In genomic region chr19:41879080-41879479, GRCh38 we compare ENCODE assay signal across 24 cellular contexts. TPM values are rescaled to one million over a fixed set of nuclear protein-coding genes. Genes with fewer than 3 reads are reported as not detected.
A peak's percentile ranks its signal among the peaks of the same experiment; 100 is the strongest.
DNase-seq lines count a peak whose midpoint lies in the region; ATAC-seq and TF ChIP-seq lines count a peak whose summit lies in the region.
"Had no signal": no experiment of that assay in that cellular context is flagged by ENCODE, and none has a peak within 500 bp of the region (broad histone marks: within the 10 kb centered on the region; RNA-seq: fewer than 3 reads in every experiment).

No MANE protein-coding gene starts in this region.

- H3K4me3 Mint-ChIP-seq in activated naive CD4-positive, alpha-beta T cell treated with anti-CD3 and anti-CD28 coated beads, Interleukin-2, amount 10 ng/mL, durations not matched to agents 7 days and 5 days: no peak overlapping the region
- no peak overlapping the region for H3K4me3 Mint-ChIP-seq in activated naive CD4-positive, alpha-beta T cell treated with anti-CD3 and anti-CD28 coated beads for 36 hours
- H3K4me3 Mint-ChIP-seq in effector memory CD8-positive, alpha-beta T cell: peak overlapping the region; percentile 13 to 43
- H3K4me3 Mint-ChIP-seq: activated CD4-positive, alpha-beta memory T cell treated with anti-CD3 and anti-CD28 coated beads, Interleukin-2, amount 10 ng/mL, durations not matched to agents 7 days and 5 days; CD14-positive monocyte; natural killer cell had no signal

- H3K4me3 ChIP-seq in OCI-LY3 (ENCODE audit: low read length): peak overlapping the region; percentile 89; the same call in 1 of the 2 replicates
- H3K4me3 ChIP-seq in testis: no peak overlapping the region
- H3K4me3 ChIP-seq: sigmoid colon, upper lobe of right lung had no signal

- WGBS in testis, 2 donors: 79 to 84% methylated on average over 6 to 21 of the region's 21 CpGs

- intact Hi-C loops in activated naive CD4-positive, alpha-beta T cell treated with anti-CD3 and anti-CD28 coated beads for 36 hours (cut with micrococcal nuclease): no loop called here
- intact Hi-C loops in testis (cut with DNase I; ENCODE audit: low total_unique reads): loop anchor here (10.0 kb wide), 1 partner anchor 76 kb away; the partner anchor contains the start of gene RABAC1

- H3K4me1 Mint-ChIP-seq in activated naive CD4-positive, alpha-beta T cell treated with anti-CD3 and anti-CD28 coated beads, Interleukin-2, amount 10 ng/mL, durations not matched to agents 7 days and 5 days: peaks cover 77% of the 10 kb centered on the region
- H3K4me1 Mint-ChIP-seq in activated naive CD4-positive, alpha-beta T cell treated with anti-CD3 and anti-CD28 coated beads for 36 hours (ENCODE audit: low read depth): peaks cover 53% of the 10 kb centered on the region
- peaks cover 46% of the 10 kb centered on the region in 2 donors for H3K4me1 Mint-ChIP-seq in effector memory CD8-positive, alpha-beta T cell (ENCODE audit: low read depth in 2 of 2)

- no peak overlapping the region for H2AFZ ChIP-seq in OCI-LY3 (ENCODE audit: low read depth, low read length)

- TF ChIP-seq CTCF in OCI-LY3 (IDR thresholded peaks at IDR 0.05; ENCODE audit: low read depth, low read length) (no peak), testis (IDR thresholded peaks at IDR 0.05) (no peak)

- peaks cover 24% of the 10 kb centered on the region for H3K36me3 ChIP-seq in OCI-LY3 (replicated peaks; ENCODE audit: low read depth, low read length)
- no peaks in the 10 kb centered on the region for H3K36me3 ChIP-seq in testis (ENCODE audit: low read depth, missing control alignments)
- H3K36me3 ChIP-seq: sigmoid colon, upper lobe of right lung had no signal

- DNase-seq in activated naive CD4-positive, alpha-beta T cell treated with anti-CD3 and anti-CD28 coated beads, Interleukin-2, amount 10 ng/mL, durations not matched to agents 7 days and 5 days: no peak
- DNase-seq in activated naive CD4-positive, alpha-beta T cell treated with anti-CD3 and anti-CD28 coated beads for 36 hours: no peak
- DNase-seq in effector memory CD8-positive, alpha-beta T cell: no peak
- no peak for DNase-seq in testis
- DNase-seq: activated CD4-positive, alpha-beta memory T cell treated with anti-CD3 and anti-CD28 coated beads, Interleukin-2, amount 10 ng/mL, durations not matched to agents 7 days and 5 days; cortex of kidney; foreskin fibroblast; hypothalamus; Kasumi-1; natural killer cell; NCI-H1105 treated with DMSO at 0.1 percent for 48 hours; NCI-H2107; NCI-H510A; posterior cingulate gyrus; sigmoid colon; stimulated activated naive CD4-positive, alpha-beta T cell treated with Interleukin-2 at 50 U/mL for 16 hours; upper lobe of right lung had no signal

- H3K9me3 Mint-ChIP-seq in activated naive CD4-positive, alpha-beta T cell treated with anti-CD3 and anti-CD28 coated beads, Interleukin-2, amount 10 ng/mL, durations not matched to agents 7 days and 5 days: no peaks in the 10 kb centered on the region
- H3K9me3 Mint-ChIP-seq in activated naive CD4-positive, alpha-beta T cell treated with anti-CD3 and anti-CD28 coated beads for 36 hours: no peaks in the 10 kb centered on the region
- H3K9me3 Mint-ChIP-seq in effector memory CD8-positive, alpha-beta T cell: no peaks in the 10 kb centered on the region
- H3K9me3 Mint-ChIP-seq: activated CD4-positive, alpha-beta memory T cell treated with anti-CD3 and anti-CD28 coated beads, Interleukin-2, amount 10 ng/mL, durations not matched to agents 7 days and 5 days; natural killer cell had no signal

- H3K79me2 ChIP-seq in OCI-LY3 (ENCODE audit: low read length): peaks cover 36% of the 10 kb centered on the region

- H4K20me1 ChIP-seq in OCI-LY3 (ENCODE audit: insufficient read depth, low read length): peaks cover 13% of the 10 kb centered on the region; the same call in 1 of the 2 replicates

- peaks cover 39% of the 10 kb centered on the region for H3K4me1 ChIP-seq in OCI-LY3 (ENCODE audit: low read length)
- no peaks in the 10 kb centered on the region for H3K4me1 ChIP-seq in testis

- H3K9me3 ChIP-seq in OCI-LY3 (ENCODE audit: insufficient read depth, low read length): peaks cover 4% of the 10 kb centered on the region; the same call in 1 of the 2 replicates
- H3K9me3 ChIP-seq in testis: no peaks in the 10 kb centered on the region
- H3K9me3 ChIP-seq: sigmoid colon, upper lobe of right lung had no signal

- H3K27ac ChIP-seq in OCI-LY3 (ENCODE audit: low read length): no peak overlapping the region
- no peak overlapping the region for H3K27ac ChIP-seq in testis
- H3K27ac ChIP-seq: sigmoid colon, upper lobe of right lung had no signal

- no peaks in the 10 kb centered on the region for H3K27me3 Mint-ChIP-seq in activated naive CD4-positive, alpha-beta T cell treated with anti-CD3 and anti-CD28 coated beads, Interleukin-2, amount 10 ng/mL, durations not matched to agents 7 days and 5 days
- H3K27me3 Mint-ChIP-seq in activated naive CD4-positive, alpha-beta T cell treated with anti-CD3 and anti-CD28 coated beads for 36 hours (ENCODE audit: low read depth): no peaks in the 10 kb centered on the region
- no peaks in the 10 kb centered on the region for H3K27me3 Mint-ChIP-seq in effector memory CD8-positive, alpha-beta T cell
- H3K27me3 Mint-ChIP-seq: activated CD4-positive, alpha-beta memory T cell treated with anti-CD3 and anti-CD28 coated beads, Interleukin-2, amount 10 ng/mL, durations not matched to agents 7 days and 5 days had no signal

- H3K36me3 Mint-ChIP-seq in activated naive CD4-positive, alpha-beta T cell treated with anti-CD3 and anti-CD28 coated beads, Interleukin-2, amount 10 ng/mL, durations not matched to agents 7 days and 5 days: peaks cover 14% of the 10 kb centered on the region
- peaks cover 4% of the 10 kb centered on the region for H3K36me3 Mint-ChIP-seq in activated naive CD4-positive, alpha-beta T cell treated with anti-CD3 and anti-CD28 coated beads for 36 hours (ENCODE audit: low read depth)
- H3K36me3 Mint-ChIP-seq in effector memory CD8-positive, alpha-beta T cell (ENCODE audit: insufficient read depth): peaks cover 40% of the 10 kb centered on the region
- H3K36me3 Mint-ChIP-seq: CD14-positive monocyte, natural killer cell had no signal

- H3K9ac ChIP-seq in OCI-LY3 (ENCODE audit: low read length): no peak overlapping the region; the same call in 1 of the 2 replicates

- TF ChIP-seq POLR2A in testis (IDR thresholded peaks at IDR 0.05): no peak

- CTCF ChIA-PET in activated naive CD4-positive, alpha-beta T cell treated with anti-CD3 and anti-CD28 coated beads, Interleukin-2, amount 10 ng/mL, durations not matched to agents 7 days and 5 days (lab: Charles Lee): no interaction called here
- CTCF ChIA-PET in activated naive CD4-positive, alpha-beta T cell treated with anti-CD3 and anti-CD28 coated beads for 36 hours (lab: Charles Lee): no interaction called here

- peak overlapping the region; percentile 89 for H3K4me2 ChIP-seq in OCI-LY3 (ENCODE audit: low read length)

- H3K27ac Mint-ChIP-seq in activated naive CD4-positive, alpha-beta T cell treated with anti-CD3 and anti-CD28 coated beads, Interleukin-2, amount 10 ng/mL, durations not matched to agents 7 days and 5 days: peak overlapping the region; percentile 99
- H3K27ac Mint-ChIP-seq in activated naive CD4-positive, alpha-beta T cell treated with anti-CD3 and anti-CD28 coated beads for 36 hours: no peak overlapping the region
- peak overlapping the region; percentile 99 for H3K27ac Mint-ChIP-seq in effector memory CD8-positive, alpha-beta T cell
- H3K27ac Mint-ChIP-seq: activated CD4-positive, alpha-beta memory T cell treated with anti-CD3 and anti-CD28 coated beads, Interleukin-2, amount 10 ng/mL, durations not matched to agents 7 days and 5 days had no signal

- ATAC-seq in effector memory CD8-positive, alpha-beta T cell (replicated peaks): no peak
- no peak for ATAC-seq in GM21390 (IDR thresholded peaks at IDR 0.05; ENCODE audit: unreplicated experiment)
- no peak for ATAC-seq in HG03520 (IDR thresholded peaks at IDR 0.05; ENCODE audit: unreplicated experiment)
- no peak for ATAC-seq in GM18498 (IDR thresholded peaks at IDR 0.05; ENCODE audit: unreplicated experiment)
- ATAC-seq: natural killer cell, upper lobe of right lung had no signal

- H3K27me3 ChIP-seq in OCI-LY3 (ENCODE audit: low read depth, low read length) (no peaks in the 10 kb centered on the region), testis (no peaks in the 10 kb centered on the region)
- H3K27me3 ChIP-seq: sigmoid colon, upper lobe of right lung had no signal

RNA-seq across cellular contexts. Expression of gene CD79A, which starts 2.0 kb away (rescaled TPM):
- total RNA-seq in activated naive CD4-positive, alpha-beta T cell treated with anti-CD3 and anti-CD28 coated beads for 36 hours: 1 to 10 TPM; 2.5 to 2.7 TPM
- under 1 TPM in 1 of 2 donors, not detected in 1; 0.87 TPM for total RNA-seq in testis
- polyA plus RNA-seq in testis (ENCODE audit: insufficient read depth, low read depth, low replicate concordance): 3.6 TPM
- total RNA-seq: Daoy, kidney epithelial cell, sigmoid colon had no signal

RNA-seq across cellular contexts. Expression of gene ARHGEF1, which starts 3.9 kb away (rescaled TPM):
- total RNA-seq in activated naive CD4-positive, alpha-beta T cell treated with anti-CD3 and anti-CD28 coated beads for 36 hours: 100 to 1,000 TPM; 246 to 260 TPM
- 10 to 100 TPM; 51.2 to 56.3 TPM for total RNA-seq in testis
- 33.2 TPM for polyA plus RNA-seq in testis (ENCODE audit: insufficient read depth, low read depth, low replicate concordance)

RNA-seq across cellular contexts. Expression of gene RPS19, which starts 19.0 kb away (rescaled TPM):
- total RNA-seq in activated naive CD4-positive, alpha-beta T cell treated with anti-CD3 and anti-CD28 coated beads for 36 hours: 1,000 to 10,000 TPM; 4,092 to 4,109 TPM
- 1,000 to 10,000 TPM in 1 of 2 donors, 100 to 1,000 TPM in 1; 869 to 1,199 TPM for total RNA-seq in testis
- polyA plus RNA-seq in testis (ENCODE audit: insufficient read depth, low read depth, low replicate concordance): 1,270 TPM

RNA-seq across cellular contexts. Expression of gene DMRTC2, which starts 34.2 kb away (rescaled TPM):
- not detected for total RNA-seq in activated naive CD4-positive, alpha-beta T cell treated with anti-CD3 and anti-CD28 coated beads for 36 hours
- total RNA-seq in testis: 10 to 100 TPM; 23.1 to 55.3 TPM
- 71.0 TPM for polyA plus RNA-seq in testis (ENCODE audit: insufficient read depth, low read depth, low replicate concordance)
- total RNA-seq: activated CD4-positive, alpha-beta memory T cell treated with anti-CD3 and anti-CD28 coated beads, Interleukin-2, amount 10 ng/mL, durations not matched to agents 7 days and 5 days; Daoy; kidney epithelial cell; natural killer cell; sigmoid colon; upper lobe of right lung had no signal
- polyA plus RNA-seq: CD14-positive monocyte, sigmoid colon had no signal

RNA-seq across cellular contexts. Expression of gene LYPD4, which starts 34.6 kb away (rescaled TPM):
- total RNA-seq in activated naive CD4-positive, alpha-beta T cell treated with anti-CD3 and anti-CD28 coated beads for 36 hours: not detected
- 10 to 100 TPM; 33.6 to 68.4 TPM for total RNA-seq in testis
- 198 TPM for polyA plus RNA-seq in testis (ENCODE audit: insufficient read depth, low read depth, low replicate concordance)
- total RNA-seq: activated CD4-positive, alpha-beta memory T cell treated with anti-CD3 and anti-CD28 coated beads, Interleukin-2, amount 10 ng/mL, durations not matched to agents 7 days and 5 days; Daoy; kidney epithelial cell; natural killer cell; sigmoid colon; upper lobe of right lung had no signal
- polyA plus RNA-seq: CD14-positive monocyte had no signal

Comparison
In these comparisons a context has a peak if more than half of its experiments do, and no peak if none do; other contexts are left out.
1. H3K4me3 Mint-ChIP-seq: peak in effector memory CD8-positive, alpha-beta T cell (2 of 2); none in activated naive CD4-positive, alpha-beta T cell treated with anti-CD3 and anti-CD28 coated beads, Interleukin-2, amount 10 ng/mL, durations not matched to agents 7 days and 5 days (single experiment) and activated naive CD4-positive, alpha-beta T cell treated with anti-CD3 and anti-CD28 coated beads for 36 hours (single experiment).
2. RNA of gene ARHGEF1, which starts 3.9 kb away (total RNA-seq): 246 to 260 TPM in activated naive CD4-positive, alpha-beta T cell treated with anti-CD3 and anti-CD28 coated beads for 36 hours; 51.2 to 56.3 TPM in testis; every median in the first group is over 4 times any median in the second.